ENCODE assay signal across 1 cellular context in genomic region chr9:81833563-81834345, GRCh38.
TF ChIP-seq lines count a peak whose summit lies in the region.

No MANE protein-coding gene starts in this region.

TF ChIP-seq in HepG2, 621 proteins besides CTCF, POLR2A, EP300 and RAD21 (continued from another document and continues in another):
- TF ChIP-seq MAX (IDR thresholded peaks at IDR 0.05) (no peak), REPIN1 (CRISPR knock-in tag; IDR thresholded peaks at IDR 0.05; ENCODE audit: borderline replicate concordance, low read depth) (peak; percentile 42; the same call in 1 of the 2 replicates), ZFP41 (CRISPR knock-in tag; IDR thresholded peaks at IDR 0.05; ENCODE audit: borderline replicate concordance) (no peak), NKX3-1 (CRISPR knock-in tag; IDR thresholded peaks at IDR 0.05) (peak; percentile 66), PAX8 (CRISPR knock-in tag; IDR thresholded peaks at IDR 0.05; ENCODE audit: borderline replicate concordance) (no peak), KAT8 (CRISPR knock-in tag; IDR thresholded peaks at IDR 0.05) (peak; percentile 58; the same call in 1 of the 2 replicates), ATAD3A (CRISPR knock-in tag; IDR thresholded peaks at IDR 0.05) (no peak), ZNF512B (CRISPR knock-in tag; IDR thresholded peaks at IDR 0.05; ENCODE audit: borderline replicate concordance) (no peak), ZNF460 (CRISPR knock-in tag; IDR thresholded peaks at IDR 0.05; ENCODE audit: borderline replicate concordance) (peak; percentile 54; the same call in 1 of the 2 replicates), RBM39 (IDR thresholded peaks at IDR 0.05; ENCODE audit: low read depth, low read length, poor library complexity, severe bottlenecking) (no peak), HINFP (CRISPR knock-in tag; IDR thresholded peaks at IDR 0.05; ENCODE audit: low read depth) (no peak), MAFK (conservative IDR thresholded peaks at IDR 0.05 in 1 of 2, IDR thresholded peaks at IDR 0.05 in 1 of 2; ENCODE audit: low read length in 2 of 2) (no peak), ZNF552 (CRISPR knock-in tag; IDR thresholded peaks at IDR 0.05; ENCODE audit: borderline replicate concordance) (no peak), MED13 (CRISPR knock-in tag; IDR thresholded peaks at IDR 0.05) (0 out of 2 replicates have a peak, but pooled peaks have one; percentile 27), HOXA7 (CRISPR knock-in tag; IDR thresholded peaks at IDR 0.05) (no peak), ZNF605 (CRISPR knock-in tag; IDR thresholded peaks at IDR 0.05) (0 out of 2 replicates have a peak, but pooled peaks have one; percentile 37), RELA (CRISPR knock-in tag; IDR thresholded peaks at IDR 0.05) (no peak), JUNB (CRISPR knock-in tag; IDR thresholded peaks at IDR 0.05; ENCODE audit: borderline replicate concordance) (no peak), CEBPZ (IDR thresholded peaks at IDR 0.05; ENCODE audit: low read length) (no peak), KLF16 (CRISPR knock-in tag; IDR thresholded peaks at IDR 0.05) (peak in 1 of 2 experiments; percentile 53; a peak in 1 of 4 replicates), HOXA3 (CRISPR knock-in tag; IDR thresholded peaks at IDR 0.05) (peak; percentile 51; the same call in 1 of the 2 replicates), ZBTB21 (CRISPR knock-in tag; IDR thresholded peaks at IDR 0.05) (no peak), ZFP1 (CRISPR knock-in tag; IDR thresholded peaks at IDR 0.05) (0 out of 2 replicates have a peak, but pooled peaks have one; percentile 50), HNRNPLL (IDR thresholded peaks at IDR 0.05; ENCODE audit: low read depth, low read length, poor library complexity, severe bottlenecking) (no peak), NR2F6 (IDR thresholded peaks at IDR 0.05) (peak; percentile 89), NR2F6 (CRISPR knock-in tag; IDR thresholded peaks at IDR 0.05) (peak; percentile 97), HES4 (CRISPR knock-in tag; IDR thresholded peaks at IDR 0.05; ENCODE audit: borderline replicate concordance) (no peak), ZNF772 (CRISPR knock-in tag; IDR thresholded peaks at IDR 0.05) (0 out of 2 replicates have a peak, but pooled peaks have one; percentile 26), BORCS8-MEF2B (CRISPR knock-in tag; IDR thresholded peaks at IDR 0.05) (no peak), KAT7 (CRISPR knock-in tag; IDR thresholded peaks at IDR 0.05; ENCODE audit: borderline replicate concordance) (no peak), ZNF205 (CRISPR knock-in tag; IDR thresholded peaks at IDR 0.05) (no peak), MNT (IDR thresholded peaks at IDR 0.05) (peak; percentile 95), ZNF33A (CRISPR knock-in tag; IDR thresholded peaks at IDR 0.05; ENCODE audit: borderline replicate concordance) (no peak), ZNF766 (CRISPR knock-in tag; IDR thresholded peaks at IDR 0.05; ENCODE audit: borderline replicate concordance) (0 out of 2 replicates have a peak, but pooled peaks have one; percentile 42), EED (CRISPR knock-in tag; IDR thresholded peaks at IDR 0.05) (no peak), ZNF563 (CRISPR knock-in tag; IDR thresholded peaks at IDR 0.05) (no peak), ZNF792 (CRISPR knock-in tag; IDR thresholded peaks at IDR 0.05) (peak; percentile 22; the same call in 1 of the 2 replicates), SRF (IDR thresholded peaks at IDR 0.05; ENCODE audit: low read depth, low read length) (no peak), ZFP90 (CRISPR knock-in tag; IDR thresholded peaks at IDR 0.05; ENCODE audit: borderline replicate concordance) (peak; percentile 52; the same call in 1 of the 2 replicates), ZNF703 (CRISPR knock-in tag; IDR thresholded peaks at IDR 0.05; ENCODE audit: borderline replicate concordance) (no peak), ZSCAN20 (CRISPR knock-in tag; IDR thresholded peaks at IDR 0.05; ENCODE audit: borderline replicate concordance) (no peak), NCOA5 (CRISPR knock-in tag; IDR thresholded peaks at IDR 0.05) (no peak), MEIS2 (CRISPR knock-in tag; IDR thresholded peaks at IDR 0.05) (peak; percentile 54; the same call in 1 of the 2 replicates), TBX3 (IDR thresholded peaks at IDR 0.05; ENCODE audit: borderline replicate concordance) (no peak), MLX (CRISPR knock-in tag; IDR thresholded peaks at IDR 0.05) (0 out of 2 replicates have a peak, but pooled peaks have one; percentile 40), SIX4 (CRISPR knock-in tag; IDR thresholded peaks at IDR 0.05) (peak; percentile 55), ZBED4 (CRISPR knock-in tag; IDR thresholded peaks at IDR 0.05; ENCODE audit: borderline replicate concordance) (no peak), ZBTB43 (CRISPR knock-in tag; conservative IDR thresholded peaks at IDR 0.05) (0 out of 2 replicates have a peak, but pooled peaks have one; percentile 55), ZNF143 (CRISPR knock-in tag; IDR thresholded peaks at IDR 0.05) (no peak), SAP130 (CRISPR knock-in tag; IDR thresholded peaks at IDR 0.05; ENCODE audit: low read depth) (peak; percentile 74), AGO2 (optimal IDR thresholded peaks at IDR 0.05; ENCODE audit: low read depth, low read length) (no peak), ZNF350 (CRISPR knock-in tag; IDR thresholded peaks at IDR 0.05; ENCODE audit: borderline replicate concordance, low read depth) (no peak), CHD2 (IDR thresholded peaks at IDR 0.05; ENCODE audit: low read depth, low read length) (no peak), TMF1 (CRISPR knock-in tag; IDR thresholded peaks at IDR 0.05; ENCODE audit: low read depth) (no peak), PLSCR1 (CRISPR knock-in tag; IDR thresholded peaks at IDR 0.05; ENCODE audit: borderline replicate concordance) (no peak), MIER3 (CRISPR knock-in tag; IDR thresholded peaks at IDR 0.05; ENCODE audit: borderline replicate concordance) (peak; percentile 56; the same call in 1 of the 2 replicates)
